Comparison of ENCODE assay signal across 1 cellular context in the genomic region with DNA sequence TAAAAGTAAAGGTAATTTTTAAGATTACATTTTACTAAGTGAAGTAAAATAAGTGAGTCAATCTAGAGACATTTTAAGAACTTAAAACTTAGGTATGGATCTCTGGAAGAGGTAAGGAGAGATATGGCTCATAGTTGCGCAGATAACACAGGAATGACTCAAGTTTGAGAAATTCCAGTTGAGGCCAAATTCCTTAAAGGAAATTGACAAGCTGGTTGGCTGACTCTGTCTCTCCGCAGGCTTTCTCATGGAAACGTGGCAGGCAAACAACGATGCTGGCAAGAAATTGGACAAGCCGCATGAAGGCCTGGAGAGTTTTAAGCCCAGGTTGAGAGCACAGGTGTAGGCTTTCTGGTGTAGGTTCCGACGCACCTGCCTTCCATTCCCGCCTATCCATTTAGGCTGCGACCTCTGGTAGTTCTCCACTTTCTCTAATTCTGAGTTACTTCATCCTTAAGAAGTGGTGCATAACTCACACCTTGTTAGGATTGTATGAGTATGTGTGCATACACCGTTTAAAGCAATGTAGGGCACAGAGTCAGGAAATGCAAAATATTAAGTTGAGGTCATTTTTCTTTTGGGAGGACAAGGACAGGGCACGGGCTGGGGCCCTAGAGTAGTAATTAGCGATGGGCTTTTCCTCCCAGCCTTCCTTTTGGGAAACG.
TF ChIP-seq lines count a peak whose summit lies in the region.

No MANE protein-coding gene starts in this region.

TF ChIP-seq in WTC11, 78 proteins besides CTCF, POLR2A, EP300 and RAD21 (continued from another document):
- TF ChIP-seq, protein P1, sequence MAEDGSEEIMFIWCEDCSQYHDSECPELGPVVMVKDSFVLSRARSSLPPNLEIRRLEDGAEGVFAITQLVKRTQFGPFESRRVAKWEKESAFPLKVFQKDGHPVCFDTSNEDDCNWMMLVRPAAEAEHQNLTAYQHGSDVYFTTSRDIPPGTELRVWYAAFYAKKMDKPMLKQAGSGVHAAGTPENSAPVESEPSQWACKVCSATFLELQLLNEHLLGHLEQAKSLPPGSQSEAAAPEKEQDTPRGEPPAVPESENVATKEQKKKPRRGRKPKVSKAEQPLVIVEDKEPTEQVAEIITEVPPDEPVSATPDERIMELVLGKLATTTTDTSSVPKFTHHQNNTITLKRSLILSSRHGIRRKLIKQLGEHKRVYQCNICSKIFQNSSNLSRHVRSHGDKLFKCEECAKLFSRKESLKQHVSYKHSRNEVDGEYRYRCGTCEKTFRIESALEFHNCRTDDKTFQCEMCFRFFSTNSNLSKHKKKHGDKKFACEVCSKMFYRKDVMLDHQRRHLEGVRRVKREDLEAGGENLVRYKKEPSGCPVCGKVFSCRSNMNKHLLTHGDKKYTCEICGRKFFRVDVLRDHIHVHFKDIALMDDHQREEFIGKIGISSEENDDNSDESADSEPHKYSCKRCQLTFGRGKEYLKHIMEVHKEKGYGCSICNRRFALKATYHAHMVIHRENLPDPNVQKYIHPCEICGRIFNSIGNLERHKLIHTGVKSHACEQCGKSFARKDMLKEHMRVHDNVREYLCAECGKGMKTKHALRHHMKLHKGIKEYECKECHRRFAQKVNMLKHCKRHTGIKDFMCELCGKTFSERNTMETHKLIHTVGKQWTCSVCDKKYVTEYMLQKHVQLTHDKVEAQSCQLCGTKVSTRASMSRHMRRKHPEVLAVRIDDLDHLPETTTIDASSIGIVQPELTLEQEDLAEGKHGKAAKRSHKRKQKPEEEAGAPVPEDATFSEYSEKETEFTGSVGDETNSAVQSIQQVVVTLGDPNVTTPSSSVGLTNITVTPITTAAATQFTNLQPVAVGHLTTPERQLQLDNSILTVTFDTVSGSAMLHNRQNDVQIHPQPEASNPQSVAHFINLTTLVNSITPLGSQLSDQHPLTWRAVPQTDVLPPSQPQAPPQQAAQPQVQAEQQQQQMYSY (CRISPR knock-in tag; IDR thresholded peaks at IDR 0.05): no peak
- no peak for TF ChIP-seq ZNF416 (CRISPR knock-in tag; IDR thresholded peaks at IDR 0.05)
- TF ChIP-seq NR2C2 (CRISPR knock-in tag; IDR thresholded peaks at IDR 0.05): no peak
- TF ChIP-seq, protein P2, sequence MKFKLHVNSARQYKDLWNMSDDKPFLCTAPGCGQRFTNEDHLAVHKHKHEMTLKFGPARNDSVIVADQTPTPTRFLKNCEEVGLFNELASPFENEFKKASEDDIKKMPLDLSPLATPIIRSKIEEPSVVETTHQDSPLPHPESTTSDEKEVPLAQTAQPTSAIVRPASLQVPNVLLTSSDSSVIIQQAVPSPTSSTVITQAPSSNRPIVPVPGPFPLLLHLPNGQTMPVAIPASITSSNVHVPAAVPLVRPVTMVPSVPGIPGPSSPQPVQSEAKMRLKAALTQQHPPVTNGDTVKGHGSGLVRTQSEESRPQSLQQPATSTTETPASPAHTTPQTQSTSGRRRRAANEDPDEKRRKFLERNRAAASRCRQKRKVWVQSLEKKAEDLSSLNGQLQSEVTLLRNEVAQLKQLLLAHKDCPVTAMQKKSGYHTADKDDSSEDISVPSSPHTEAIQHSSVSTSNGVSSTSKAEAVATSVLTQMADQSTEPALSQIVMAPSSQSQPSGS (CRISPR knock-in tag; IDR thresholded peaks at IDR 0.05; ENCODE audit: borderline replicate concordance, low read depth): no peak
TF ChIP-seq in WTC11: peak in this region for 0.
